Comparison of ENCODE assay signal across 9 cellular contexts in genomic region chr1:90717665-90718410, GRCh38. TPM values are rescaled to one million over a fixed set of nuclear protein-coding genes. Genes with fewer than 3 reads are reported as not detected.
DNase-seq lines count a peak whose midpoint lies in the region; ATAC-seq and TF ChIP-seq lines count a peak whose summit lies in the region.
"Had no signal": no experiment of that assay in that cellular context is flagged by ENCODE, and none has a peak within 500 bp of the region (broad histone marks: within the 10 kb centered on the region; RNA-seq: fewer than 3 reads in every experiment).

No MANE protein-coding gene starts in this region.

- peaks cover 5% of the 10 kb centered on the region for H3F3A ChIP-seq in SK-N-SH (replicated peaks; ENCODE audit: insufficient read depth)

- H3K4me3 ChIP-seq in SK-N-SH (ENCODE audit: low read depth in 2 of 2, low read length in 1 of 2) (peak overlapping the region; percentile 13 to 34; a peak in 3 of 4 replicates), sigmoid colon (peak overlapping the region in 3 of 4 donors; percentile 22 to 41 (median 38))

- CTCF ChIA-PET in SK-N-SH (lab: Yijun Ruan, JAX): interaction anchor here (0.6 to 4.7 kb wide), 5 partner anchors 8 to 247 kb away, joined by 3 to 51 read pairs (median 4); no protein-coding TSS in a partner anchor

- no peak overlapping the region for H3K9ac ChIP-seq in SK-N-SH

- H2AFZ ChIP-seq in SK-N-SH (ENCODE audit: low read depth): peak overlapping the region; percentile 58; the same call in 1 of the 2 replicates

- ATAC-seq in foreskin keratinocyte (peak; percentile 6), GM19035 (IDR thresholded peaks at IDR 0.05; ENCODE audit: unreplicated experiment) (no peak), HG03097 (IDR thresholded peaks at IDR 0.05; ENCODE audit: low FRiP score, unreplicated experiment) (no peak)

- WGBS in SK-N-SH (ENCODE audit: low lambda C conversion rate): 24% methylated on average over 30 of the region's 94 CpGs
- 2% methylated on average over 94 of the region's 94 CpGs for WGBS in sigmoid colon, 2 donors

- peaks cover 16% of the 10 kb centered on the region for H3K4me1 Mint-ChIP-seq in T-helper 2 cell treated with Interferon-gamma antibody and Interleukin-4, amounts not matched to agents 5 μg/mL and 100 μg/mL, for 36 hours (ENCODE audit: low read depth)

- peaks cover 89% of the 10 kb centered on the region for H3K27me3 ChIP-seq in SK-N-SH (ENCODE audit: insufficient read depth)
- peaks cover 100% of the 10 kb centered on the region for H3K27me3 ChIP-seq in foreskin keratinocyte
- H3K27me3 ChIP-seq in sigmoid colon: peaks cover 74 to 100% (median 97%) of the 10 kb centered on the region in 3 donors

- DNase-seq in T-helper 2 cell treated with Interferon-gamma antibody and Interleukin-4, amounts not matched to agents 5 μg/mL and 100 μg/mL, for 36 hours (ENCODE audit: low spot score): no peak
- no peak for DNase-seq in T-helper 2 cell
- peak; percentile 83 for DNase-seq in SK-N-SH
- no peak for DNase-seq in foreskin keratinocyte
- no peak for DNase-seq in sigmoid colon
- no peak for DNase-seq in activated gamma-delta T cell (lab: John Stamatoyannopoulos, UW)

- H4K20me1 ChIP-seq in SK-N-SH (ENCODE audit: insufficient read depth): no peaks in the 10 kb centered on the region

- H3K4me3 Mint-ChIP-seq in T-helper 2 cell treated with Interferon-gamma antibody and Interleukin-4, amounts not matched to agents 5 μg/mL and 100 μg/mL, for 36 hours: peak overlapping the region; percentile 56

- H3K9me3 ChIP-seq in SK-N-SH: no peaks in the 10 kb centered on the region
- no peaks in the 10 kb centered on the region for H3K9me3 ChIP-seq in sigmoid colon

- H3K4me2 ChIP-seq in SK-N-SH: peak overlapping the region; percentile 70

- TF ChIP-seq POLR2A in sigmoid colon (IDR thresholded peaks at IDR 0.05): no peak

- H3K27ac ChIP-seq in SK-N-SH (ENCODE audit: low read depth in 2 of 2, low read length in 1 of 2): no peak overlapping the region
- H3K27ac ChIP-seq in foreskin keratinocyte: no peak overlapping the region
- no peak overlapping the region for H3K27ac ChIP-seq in sigmoid colon

- peak overlapping the region; percentile 81 for H3K27ac Mint-ChIP-seq in T-helper 2 cell treated with Interferon-gamma antibody and Interleukin-4, amounts not matched to agents 5 μg/mL and 100 μg/mL, for 36 hours

- H3K27me3 Mint-ChIP-seq in T-helper 2 cell treated with Interferon-gamma antibody and Interleukin-4, amounts not matched to agents 5 μg/mL and 100 μg/mL, for 36 hours (ENCODE audit: low read depth): peaks cover 85% of the 10 kb centered on the region

- POLR2A ChIA-PET in SK-N-SH (lab: Yijun Ruan, JAX): no interaction called here

- no peaks in the 10 kb centered on the region for H3K9me2 ChIP-seq in SK-N-SH

- H3K36me3 ChIP-seq in SK-N-SH (replicated peaks in 1 of 2; ENCODE audit: control insufficient read depth in 1 of 2, insufficient read depth in 2 of 2, low read length in 1 of 2) (no peaks in the 10 kb centered on the region), sigmoid colon (no peaks in the 10 kb centered on the region)

- H3K4me1 ChIP-seq in SK-N-SH (ENCODE audit: control insufficient read depth in 1 of 2, insufficient read depth in 2 of 2, low read depth in 1 of 2, low read length in 1 of 2) (peaks cover 0 to 3% of the 10 kb centered on the region in 2 experiments; a peak in 2 of 4 replicates), foreskin keratinocyte (no peaks in the 10 kb centered on the region), sigmoid colon (peaks cover 0 to 41% (median 26%) of the 10 kb centered on the region in 4 donors)

- peaks cover 4% of the 10 kb centered on the region for H3K9me3 Mint-ChIP-seq in T-helper 2 cell treated with Interferon-gamma antibody and Interleukin-4, amounts not matched to agents 5 μg/mL and 100 μg/mL, for 36 hours

- no peak for TF ChIP-seq EP300 in SK-N-SH (IDR thresholded peaks at IDR 0.05; ENCODE audit: borderline replicate concordance in 1 of 2, low read depth in 1 of 2, low read length in 1 of 2)
- no peak for TF ChIP-seq EP300 in sigmoid colon (IDR thresholded peaks at IDR 0.05)

- no peak for TF ChIP-seq CTCF in SK-N-SH (IDR thresholded peaks at IDR 0.05)
- TF ChIP-seq CTCF in foreskin keratinocyte (conservative IDR thresholded peaks at IDR 0.05): no peak
- TF ChIP-seq CTCF in sigmoid colon (IDR thresholded peaks at IDR 0.05): no peak

- no peak for TF ChIP-seq RAD21 in SK-N-SH (IDR thresholded peaks at IDR 0.05; ENCODE audit: low read length)

- intact Hi-C loops in sigmoid colon (cut with DNase I): no loop called here

- H3K79me2 ChIP-seq in SK-N-SH (ENCODE audit: insufficient read depth): no peaks in the 10 kb centered on the region

- H3K36me3 Mint-ChIP-seq in T-helper 2 cell treated with Interferon-gamma antibody and Interleukin-4, amounts not matched to agents 5 μg/mL and 100 μg/mL, for 36 hours (ENCODE audit: low read depth): peaks cover 10% of the 10 kb centered on the region

TF ChIP-seq in SK-N-SH, 30 proteins besides CTCF, POLR2A, EP300 and RAD21:
- no peak for TF ChIP-seq RXRA (IDR thresholded peaks at IDR 0.05; ENCODE audit: borderline replicate concordance, low read depth)
- TF ChIP-seq, protein P1, sequence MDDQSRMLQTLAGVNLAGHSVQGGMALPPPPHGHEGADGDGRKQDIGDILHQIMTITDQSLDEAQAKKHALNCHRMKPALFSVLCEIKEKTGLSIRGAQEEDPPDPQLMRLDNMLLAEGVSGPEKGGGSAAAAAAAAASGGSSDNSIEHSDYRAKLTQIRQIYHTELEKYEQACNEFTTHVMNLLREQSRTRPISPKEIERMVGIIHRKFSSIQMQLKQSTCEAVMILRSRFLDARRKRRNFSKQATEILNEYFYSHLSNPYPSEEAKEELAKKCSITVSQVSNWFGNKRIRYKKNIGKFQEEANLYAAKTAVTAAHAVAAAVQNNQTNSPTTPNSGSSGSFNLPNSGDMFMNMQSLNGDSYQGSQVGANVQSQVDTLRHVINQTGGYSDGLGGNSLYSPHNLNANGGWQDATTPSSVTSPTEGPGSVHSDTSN (IDR thresholded peaks at IDR 0.05): peak; percentile 24; the same call in 1 of the 2 replicates

RNA-seq across cellular contexts. Expression of gene BARHL2, which starts 0.7 kb away (rescaled TPM):
- polyA plus RNA-seq in SK-N-SH (2012; rRNA removed) (not detected in 2 replicates), foreskin keratinocyte (not detected in 2 replicates), sigmoid colon (not detected)
- not detected in 2 replicates for polyA plus RNA-seq in SK-N-SH (2012; cell fraction: cytosol; rRNA removed)
- not detected in 2 replicates for polyA plus RNA-seq in SK-N-SH (2012; cell fraction: nucleus; rRNA removed)
- total RNA-seq in foreskin keratinocyte (not detected in 2 replicates), sigmoid colon (not detected)
- total RNA-seq: pulmonary artery endothelial cell had no signal
